ENCODE assay signal across 8 cellular contexts in genomic region chr19:12364391-12365093, GRCh38. TPM values are rescaled to one million over a fixed set of nuclear protein-coding genes. Genes with fewer than 3 reads are reported as not detected.
DNase-seq lines count a peak whose midpoint lies in the region; ATAC-seq and TF ChIP-seq lines count a peak whose summit lies in the region.

No MANE protein-coding gene starts in this region.

- peaks cover 14 to 19% of the 10 kb centered on the region in 2 experiments for H3K4me1 Mint-ChIP-seq in H9
- H3K4me1 Mint-ChIP-seq in activated CD4-positive, alpha-beta memory T cell treated with anti-CD3 and anti-CD28 coated beads for 36 hours (ENCODE audit: low read depth), result peaks cover 16% of the 10 kb centered on the region
- H3K4me1 Mint-ChIP-seq in neural crest cell, result peaks cover 26% of the 10 kb centered on the region

- no peaks in the 10 kb centered on the region for H3K27me3 ChIP-seq in H9 (ENCODE audit: insufficient read depth, low read length)

- H2BK15ac ChIP-seq in H9 (ENCODE audit: low read depth, low read length), result no peak overlapping the region

- no peak overlapping the region for H4K5ac ChIP-seq in H9 (ENCODE audit: insufficient read length, low read depth, low read length)

- no peak overlapping the region for H3K27ac Mint-ChIP-seq in H9
- H3K27ac Mint-ChIP-seq in activated CD4-positive, alpha-beta memory T cell treated with anti-CD3 and anti-CD28 coated beads for 36 hours, result peak overlapping the region; percentile 33
- peak overlapping the region; percentile 88 for H3K27ac Mint-ChIP-seq in neural crest cell (ENCODE audit: unreplicated experiment)

- no peak for ATAC-seq in HG03039 (IDR thresholded peaks at IDR 0.05; ENCODE audit: unreplicated experiment)

- POLR2A ChIA-PET in activated CD4-positive, alpha-beta memory T cell treated with anti-CD3 and anti-CD28 coated beads for 36 hours (lab: Charles Lee), result interaction anchor here (1.4 to 2.2 kb wide), 2 partner anchors 31 to 131 kb away, joined by 6 to 19 read pairs; partner anchors contain the start of gene ZNF563

- peak overlapping the region; percentile 84 for H3K4me3 ChIP-seq in fibroblast of pulmonary artery (replicated peaks; ENCODE audit: low read depth, low read length)

- no peak overlapping the region for H3K23ac ChIP-seq in H9 (ENCODE audit: insufficient read length, low read depth, low read length)

- TF ChIP-seq CTCF in H9 (conservative IDR thresholded peaks at IDR 0.05) (no peak), fibroblast of pulmonary artery (IDR thresholded peaks at IDR 0.05; ENCODE audit: low read length, missing control alignments) (no peak), neural crest cell (conservative IDR thresholded peaks at IDR 0.05) (no peak)

- no peak overlapping the region for H2BK5ac ChIP-seq in H9 (ENCODE audit: insufficient read length, low read length)

- H4K91ac ChIP-seq in H9 (ENCODE audit: insufficient read length, low read depth, low read length), result no peak overlapping the region

- peaks cover 7% of the 10 kb centered on the region for H3K23me2 ChIP-seq in H9 (ENCODE audit: insufficient read length, low read depth, low read length, poor library complexity, severe bottlenecking)

- CTCF ChIA-PET in activated CD4-positive, alpha-beta memory T cell treated with anti-CD3 and anti-CD28 coated beads for 36 hours (lab: Charles Lee), result interaction anchor here (0.6 to 1.9 kb wide), 7 partner anchors 32 to 441 kb away, joined by 3 to 11 read pairs (median 4); partner anchors contain the start of genes ZNF44 and ZNF563

- no peak overlapping the region for H2BK20ac ChIP-seq in H9 (ENCODE audit: low read depth, low read length, poor library complexity, severe bottlenecking)

- H2BK12ac ChIP-seq in H9 (ENCODE audit: insufficient read length, low read depth, low read length), result no peak overlapping the region

- H3K4ac ChIP-seq in H9 (ENCODE audit: low read depth, low read length), result no peak overlapping the region; the same call in 1 of the 2 replicates

- no peak overlapping the region for H2AK5ac ChIP-seq in H9 (ENCODE audit: insufficient read length, low read length)

- H3K9me3 ChIP-seq in H9 (ENCODE audit: control insufficient read depth, low read depth, low read length), result peaks cover 7% of the 10 kb centered on the region

- H3T11ph ChIP-seq in H9 (ENCODE audit: low read length), result no peak overlapping the region

- no peaks in the 10 kb centered on the region for H3K4me1 ChIP-seq in H9 (ENCODE audit: insufficient read depth, low read length)

- no peaks in the 10 kb centered on the region for H3K79me2 ChIP-seq in H9 (ENCODE audit: insufficient read depth, low read length)

- peaks cover 15% of the 10 kb centered on the region for H3K27me3 Mint-ChIP-seq in H9 (ENCODE audit: low read depth)
- H3K27me3 Mint-ChIP-seq in activated CD4-positive, alpha-beta memory T cell treated with anti-CD3 and anti-CD28 coated beads for 36 hours, result peaks cover 2% of the 10 kb centered on the region
- no peaks in the 10 kb centered on the region for H3K27me3 Mint-ChIP-seq in neural crest cell (ENCODE audit: low read depth)

- WGBS in H9 (ENCODE audit: extremely low coverage, insufficient read length, low lambda C conversion rate), result no CpG with 5 or more reads among the region's 22 CpGs

- H3K79me1 ChIP-seq in H9 (ENCODE audit: insufficient read depth, low read depth, low read length, poor library complexity, severe bottlenecking), result no peaks in the 10 kb centered on the region

- H2AFZ ChIP-seq in H9 (ENCODE audit: low read length), result no peak overlapping the region

- no peak overlapping the region for H2BK120ac ChIP-seq in H9 (ENCODE audit: low read depth, low read length, poor library complexity, severe bottlenecking)

- H4K20me1 ChIP-seq in H9 (ENCODE audit: control insufficient read depth, insufficient read depth, insufficient read length), result no peaks in the 10 kb centered on the region

- DNase-seq in AG08395 (ENCODE audit: low spot score) (peak; percentile 36), H9 (peak; percentile 18), fibroblast of pulmonary artery (ENCODE audit: low read depth) (peak; percentile 24), neural crest cell (ENCODE audit: low read depth, low spot score) (peak; percentile 20), COLO829 (ENCODE audit: low spot score) (no peak), putamen (ENCODE audit: low spot score) (no peak)
- peak; percentile 14 for DNase-seq in activated CD4-positive, alpha-beta memory T cell treated with anti-CD3 and anti-CD28 coated beads for 36 hours

- peak overlapping the region; percentile 37; the same call in 1 of the 2 replicates for H3K14ac ChIP-seq in H9 (ENCODE audit: insufficient read depth, low read length)

- peak overlapping the region; percentile 75 for H3K4me2 ChIP-seq in H9 (ENCODE audit: insufficient read depth, insufficient read length, low read length)

- H3K36me3 Mint-ChIP-seq in H9 (ENCODE audit: insufficient read depth in 1 of 3, low read depth in 3 of 3) (peaks cover 16 to 37% (median 29%) of the 10 kb centered on the region in 3 experiments), neural crest cell (ENCODE audit: low read depth) (peaks cover 28% of the 10 kb centered on the region)
- no peaks in the 10 kb centered on the region for H3K36me3 Mint-ChIP-seq in activated CD4-positive, alpha-beta memory T cell treated with anti-CD3 and anti-CD28 coated beads for 36 hours

- no peak overlapping the region for H3K27ac ChIP-seq in H9 (ENCODE audit: insufficient read length, low read depth, low read length)

- no peak overlapping the region for H3K56ac ChIP-seq in H9 (ENCODE audit: insufficient read length, low read depth, low read length)

- peak overlapping the region; percentile 56 for H3K9ac ChIP-seq in H9 (ENCODE audit: extremely low read depth, insufficient read length, low read length)

- no peak overlapping the region for H3K18ac ChIP-seq in H9 (ENCODE audit: insufficient read length, low read depth, low read length)

- H4K8ac ChIP-seq in H9 (replicated peaks; ENCODE audit: insufficient read length, low read depth, low read length), result no peak overlapping the region

- intact Hi-C loops in activated CD4-positive, alpha-beta memory T cell treated with anti-CD3 and anti-CD28 coated beads for 36 hours (cut with micrococcal nuclease), result loop anchor here (1.0 kb wide), 3 partner anchors 33 to 162 kb away; partner anchors contain the start of gene ZNF799

- H3K9me3 Mint-ChIP-seq in H9 (peaks cover 44 to 62% of the 10 kb centered on the region in 2 experiments), neural crest cell (peaks cover 12% of the 10 kb centered on the region)
- no peaks in the 10 kb centered on the region for H3K9me3 Mint-ChIP-seq in activated CD4-positive, alpha-beta memory T cell treated with anti-CD3 and anti-CD28 coated beads for 36 hours

- peak overlapping the region; percentile 86 to 95 for H3K4me3 Mint-ChIP-seq in H9
- peak overlapping the region; percentile 93 for H3K4me3 Mint-ChIP-seq in activated CD4-positive, alpha-beta memory T cell treated with anti-CD3 and anti-CD28 coated beads for 36 hours
- H3K4me3 Mint-ChIP-seq in neural crest cell, result peak overlapping the region; percentile 99

RNA-seq across cellular contexts. Expression of gene ZNF442, which starts 0.9 kb away (rescaled TPM):
- total RNA-seq in H9 (2021) (3.7 and 4.0 TPM in 2 replicates), neural crest cell (5.6 and 6.8 TPM in 2 replicates)
- 1 to 10 TPM; 2.3 TPM for total RNA-seq in activated CD4-positive, alpha-beta memory T cell treated with anti-CD3 and anti-CD28 coated beads for 36 hours

RNA-seq across cellular contexts. Expression of gene ZNF563, which starts 31.1 kb away (rescaled TPM):
- total RNA-seq in H9 (2021), result 1.9 TPM in 2 replicates
- total RNA-seq in activated CD4-positive, alpha-beta memory T cell treated with anti-CD3 and anti-CD28 coated beads for 36 hours, result 1 to 10 TPM; 6.1 to 6.3 TPM
- total RNA-seq in neural crest cell, result 1.6 and 2.4 TPM in 2 replicates

RNA-seq across cellular contexts. Expression of gene ZNF799, which starts 36.5 kb away (rescaled TPM):
- total RNA-seq in H9 (2021) (4.1 and 5.2 TPM in 2 replicates), neural crest cell (4.6 and 4.8 TPM in 2 replicates)
- 1 to 10 TPM; 4.2 to 4.7 TPM for total RNA-seq in activated CD4-positive, alpha-beta memory T cell treated with anti-CD3 and anti-CD28 coated beads for 36 hours

Comparison
In these comparisons a context has a peak if more than half of its experiments do, and no peak if none do; other contexts are left out.
1. DNase-seq: peak in AG08395 (single experiment), H9 (single experiment), activated CD4-positive, alpha-beta memory T cell treated with anti-CD3 and anti-CD28 coated beads for 36 hours (single experiment), fibroblast of pulmonary artery (single experiment) and neural crest cell (single experiment); none in COLO829 (single experiment) and putamen (single experiment).
2. H3K27ac Mint-ChIP-seq: peak in activated CD4-positive, alpha-beta memory T cell treated with anti-CD3 and anti-CD28 coated beads for 36 hours (single experiment) and neural crest cell (single experiment); none in H9 (0 of 3).
3. Peak in every context shown above with its lines, with median percentiles within 50 percentile points of each other: H3K4me3 Mint-ChIP-seq.